ENCODE assay signal across 15 cellular contexts in genomic region chr20:57649617-57650015, GRCh38. TPM values are rescaled to one million over a fixed set of nuclear protein-coding genes. Genes with fewer than 3 reads are reported as not detected.
"Had no signal": no experiment of that assay in that cellular context is flagged by ENCODE, and none has a peak within 500 bp of the region (broad histone marks: within the 10 kb centered on the region; RNA-seq: fewer than 3 reads in every experiment).

No MANE protein-coding gene starts in this region.

- ATAC-seq: natural killer cell, psoas muscle had no signal

- H3K27me3 ChIP-seq: colonic mucosa, sigmoid colon, SJSA1 had no signal

- H3K4me3 ChIP-seq: colonic mucosa, psoas muscle, sigmoid colon, SJSA1 had no signal

- H3K4me1 ChIP-seq: colonic mucosa, psoas muscle had no signal

- H3K27ac ChIP-seq: colonic mucosa, epithelial cell of prostate, psoas muscle, sigmoid colon, SJSA1 had no signal

- DNase-seq: activated CD4-positive, alpha-beta T cell treated with anti-CD3 and anti-CD28 coated beads for 4 hours; activated gamma-delta T cell treated with Interleukin-2 at 50 U/mL for 16 hours; activated T-cell treated with anti-CD3 and anti-CD28 coated beads, Interleukin-2, amount 50 U/mL, for 1 hour; colonic mucosa; effector CD8-positive, alpha-beta T cell; hypothalamus; natural killer cell; nucleus accumbens; sigmoid colon; stimulated activated CD4-positive, alpha-beta T cell treated with anti-CD3 and anti-CD28 coated beads, Interleukin-12 subunit alpha, Interleukin-12 subunit beta, amount 100 ng/mL, for 4 hours; stimulated activated naive CD4-positive, alpha-beta T cell; T-helper 9 cell had no signal

- H3K9me3 ChIP-seq: colonic mucosa, psoas muscle had no signal

- H3K36me3 ChIP-seq: colonic mucosa had no signal

RNA-seq across cellular contexts. Expression of gene ZBP1, which starts 29.4 kb away (rescaled TPM):
- total RNA-seq: SJSA1 had no signal
